ENCODE assay signal across 14 cellular contexts in genomic region chr11:133787379-133788103, GRCh38. TPM values are rescaled to one million over a fixed set of nuclear protein-coding genes. Genes with fewer than 3 reads are reported as not detected.
DNase-seq lines count a peak whose midpoint lies in the region; ATAC-seq and TF ChIP-seq lines count a peak whose summit lies in the region.
"Had no signal": no experiment of that assay in that cellular context is flagged by ENCODE, and none has a peak within 500 bp of the region (broad histone marks: within the 10 kb centered on the region; RNA-seq: fewer than 3 reads in every experiment).

No MANE protein-coding gene starts in this region.

- TF ChIP-seq EP300 in suprapubic skin (IDR thresholded peaks at IDR 0.05) = no peak

- no peaks in the 10 kb centered on the region for H3K9me3 ChIP-seq in left lung
- no peaks in the 10 kb centered on the region for H3K9me3 ChIP-seq in suprapubic skin
- H3K9me3 ChIP-seq: A549 had no signal

- TF ChIP-seq CTCF in coronary artery (IDR thresholded peaks at IDR 0.05) (no peak), left lung (IDR thresholded peaks at IDR 0.05) (no peak), suprapubic skin (IDR thresholded peaks at IDR 0.05) (no peak)

- H3K27me3 ChIP-seq in left lung = peaks cover 18 to 34% of the 10 kb centered on the region in 2 donors
- H3K27me3 ChIP-seq in suprapubic skin = peaks cover 37% of the 10 kb centered on the region

- peak overlapping the region; percentile 49 for H3K4me3 ChIP-seq in coronary artery
- H3K4me3 ChIP-seq in left lung = peak overlapping the region in 1 of 2 donors; percentile 17
- peak overlapping the region; percentile 15 for H3K4me3 ChIP-seq in suprapubic skin
- H3K4me3 ChIP-seq: A549 had no signal

- 9% methylated on average over 23 of the region's 45 CpGs for whole genome bisulfite sequencing in suprapubic skin

- H3K27ac ChIP-seq in coronary artery (no peak overlapping the region), left lung (no peak overlapping the region), suprapubic skin (no peak overlapping the region)
- H3K27ac ChIP-seq: A549 had no signal

- H3K36me3 ChIP-seq in left lung (no peaks in the 10 kb centered on the region), suprapubic skin (no peaks in the 10 kb centered on the region)

- ATAC-seq in left lung (peak; percentile 85), HG03097 (IDR thresholded peaks at IDR 0.05; ENCODE audit: low FRiP score, unreplicated experiment) (no peak)
- ATAC-seq: A549; stimulated activated memory B cell treated with anti-CD40 and anti-IgM and Interleukin-4, amounts not matched to agents 10 μg/mL and 1 μg/mL and 100 μg/mL, for 72 hours had no signal

- DNase-seq in NCI-H82 (lab: John Stamatoyannopoulos, UW) = peak; percentile 68
- no peak for DNase-seq in NCI-H82 treated with DMSO at 0.1 percent for 48 hours (lab: John Stamatoyannopoulos, UW; ENCODE audit: unreplicated experiment)
- DNase-seq in coronary artery (ENCODE audit: low spot score) = no peak
- no peak for DNase-seq in left lung
- no peak for DNase-seq in suprapubic skin (ENCODE audit: low spot score in 2 of 2)
- DNase-seq in midbrain (lab: John Stamatoyannopoulos, UW) = no peak
- no peak for DNase-seq in anterior cingulate cortex (lab: John Stamatoyannopoulos, UW)
- DNase-seq: DND-41, NCI-H748 treated with DMSO at 0.1 percent for 48 hours had no signal

- H3K4me1 ChIP-seq in left lung (no peaks in the 10 kb centered on the region), suprapubic skin (no peaks in the 10 kb centered on the region)
- H3K4me1 ChIP-seq: A549 had no signal

- no peak for TF ChIP-seq POLR2A in suprapubic skin (IDR thresholded peaks at IDR 0.05)

- intact Hi-C loops in left lung (cut with DNase I) = no loop called here

RNA-seq across cellular contexts. Expression of gene SPATA19, which starts 57.8 kb away (rescaled TPM):
- total RNA-seq in left lung (not detected), suprapubic skin (not detected)
- total RNA-seq: M059J; T-helper 1 cell treated with Interleukin-12 subunit alpha and Interleukin-12 subunit beta and Interleukin-4 antibody, amounts not matched to agents 30 ng/mL and 1 ng/mL, for 36 hours had no signal
